8 cellular contexts compared by ENCODE assay signal in genomic region chr1:247487057-247487456, GRCh38. TPM values are rescaled to one million over a fixed set of nuclear protein-coding genes. Genes with fewer than 3 reads are reported as not detected.
DNase-seq lines count a peak whose midpoint lies in the region; FAIRE-seq and TF ChIP-seq lines count a peak whose summit lies in the region.

No MANE protein-coding gene starts in this region.

- FAIRE-seq in frontal cortex (lab: Jason Lieb, UNC) = no peak

- peak; percentile 3 to 57 (median 21) for DNase-seq in stimulated activated naive CD4-positive, alpha-beta T cell (lab: John Stamatoyannopoulos, UW)
- no peak for DNase-seq in stimulated activated naive CD4-positive, alpha-beta T cell treated with Interleukin-2 at 50 U/mL for 16 hours (lab: John Stamatoyannopoulos, UW)
- peak; percentile 7 for DNase-seq in HCEC 1CT
- peak; percentile 53 to 62 for DNase-seq in NCI-H2081 (lab: John Stamatoyannopoulos, UW)
- DNase-seq in activated CD4-positive, alpha-beta memory T cell treated with anti-CD3 and anti-CD28 coated beads, Interleukin-2, amount 10 ng/mL, durations not matched to agents 7 days and 5 days = peak; percentile 23
- DNase-seq in frontal cortex (ENCODE audit: low spot score in 2 of 2) = peak; percentile 12 to 56
- DNase-seq in progenitor cell of endocrine pancreas (ENCODE audit: low spot score, unreplicated experiment) = no peak
- DNase-seq in DMS79 (lab: John Stamatoyannopoulos, UW) = no peak

- no peak overlapping the region for H3K4me3 Mint-ChIP-seq in activated CD4-positive, alpha-beta memory T cell treated with anti-CD3 and anti-CD28 coated beads, Interleukin-2, amount 10 ng/mL, durations not matched to agents 7 days and 5 days
- H3K4me3 Mint-ChIP-seq in progenitor cell of endocrine pancreas (ENCODE audit: low read depth) = no peak overlapping the region

- CTCF ChIA-PET in activated CD4-positive, alpha-beta memory T cell treated with anti-CD3 and anti-CD28 coated beads, Interleukin-2, amount 10 ng/mL, durations not matched to agents 7 days and 5 days (lab: Charles Lee) = interaction anchor here (1.1 to 6.1 kb wide), 3 partner anchors 97 to 114 kb away, joined by 3 to 42 read pairs (median 23); no protein-coding TSS in a partner anchor

- H3K36me3 Mint-ChIP-seq in activated CD4-positive, alpha-beta memory T cell treated with anti-CD3 and anti-CD28 coated beads, Interleukin-2, amount 10 ng/mL, durations not matched to agents 7 days and 5 days (ENCODE audit: low read depth) = no peaks in the 10 kb centered on the region
- no peaks in the 10 kb centered on the region for H3K36me3 Mint-ChIP-seq in progenitor cell of endocrine pancreas (ENCODE audit: insufficient read depth)

- no peaks in the 10 kb centered on the region for H3K9me3 Mint-ChIP-seq in activated CD4-positive, alpha-beta memory T cell treated with anti-CD3 and anti-CD28 coated beads, Interleukin-2, amount 10 ng/mL, durations not matched to agents 7 days and 5 days
- H3K9me3 Mint-ChIP-seq in progenitor cell of endocrine pancreas (ENCODE audit: low read depth) = no peaks in the 10 kb centered on the region

- peaks cover 8% of the 10 kb centered on the region for H3K27me3 Mint-ChIP-seq in activated CD4-positive, alpha-beta memory T cell treated with anti-CD3 and anti-CD28 coated beads, Interleukin-2, amount 10 ng/mL, durations not matched to agents 7 days and 5 days
- H3K27me3 Mint-ChIP-seq in progenitor cell of endocrine pancreas = peaks cover 3% of the 10 kb centered on the region

- no peaks in the 10 kb centered on the region for H3K4me1 Mint-ChIP-seq in activated CD4-positive, alpha-beta memory T cell treated with anti-CD3 and anti-CD28 coated beads, Interleukin-2, amount 10 ng/mL, durations not matched to agents 7 days and 5 days
- no peaks in the 10 kb centered on the region for H3K4me1 Mint-ChIP-seq in progenitor cell of endocrine pancreas (ENCODE audit: low read depth)

- peak; percentile 56 for TF ChIP-seq CTCF in progenitor cell of endocrine pancreas (IDR thresholded peaks at IDR 0.05; ENCODE audit: unreplicated experiment)

- POLR2A ChIA-PET in activated CD4-positive, alpha-beta memory T cell treated with anti-CD3 and anti-CD28 coated beads, Interleukin-2, amount 10 ng/mL, durations not matched to agents 7 days and 5 days (lab: Charles Lee) = interaction anchor here (1.0 kb wide), 1 partner anchor 114 kb away, joined by 3 read pairs; no protein-coding TSS in a partner anchor

- no peak overlapping the region for H3K27ac Mint-ChIP-seq in activated CD4-positive, alpha-beta memory T cell treated with anti-CD3 and anti-CD28 coated beads, Interleukin-2, amount 10 ng/mL, durations not matched to agents 7 days and 5 days
- no peak overlapping the region for H3K27ac Mint-ChIP-seq in progenitor cell of endocrine pancreas

RNA-seq across cellular contexts. Expression of gene OR2B11, which starts 29.2 kb away (rescaled TPM):
- total RNA-seq in activated CD4-positive, alpha-beta memory T cell treated with anti-CD3 and anti-CD28 coated beads, Interleukin-2, amount 10 ng/mL, durations not matched to agents 7 days and 5 days = not detected
- total RNA-seq in frontal cortex (not detected), progenitor cell of endocrine pancreas (not detected in 2 replicates)

RNA-seq across cellular contexts. Expression of gene OR2C3, which starts 49.2 kb away (rescaled TPM):
- not detected for total RNA-seq in activated CD4-positive, alpha-beta memory T cell treated with anti-CD3 and anti-CD28 coated beads, Interleukin-2, amount 10 ng/mL, durations not matched to agents 7 days and 5 days
- total RNA-seq in frontal cortex = not detected
- not detected in 2 replicates for total RNA-seq in progenitor cell of endocrine pancreas

Comparison
In these comparisons a context has a peak if more than half of its experiments do, and no peak if none do; other contexts are left out.
1. DNase-seq: peak in stimulated activated naive CD4-positive, alpha-beta T cell (6 of 6), HCEC 1CT (single experiment), NCI-H2081 (2 of 2), activated CD4-positive, alpha-beta memory T cell treated with anti-CD3 and anti-CD28 coated beads, Interleukin-2, amount 10 ng/mL, durations not matched to agents 7 days and 5 days (single experiment) and frontal cortex (2 of 2); none in stimulated activated naive CD4-positive, alpha-beta T cell treated with Interleukin-2 at 50 U/mL for 16 hours (single experiment), progenitor cell of endocrine pancreas (single experiment) and DMS79 (single experiment).